ENCODE assay signal across 8 cellular contexts in the genomic region with DNA sequence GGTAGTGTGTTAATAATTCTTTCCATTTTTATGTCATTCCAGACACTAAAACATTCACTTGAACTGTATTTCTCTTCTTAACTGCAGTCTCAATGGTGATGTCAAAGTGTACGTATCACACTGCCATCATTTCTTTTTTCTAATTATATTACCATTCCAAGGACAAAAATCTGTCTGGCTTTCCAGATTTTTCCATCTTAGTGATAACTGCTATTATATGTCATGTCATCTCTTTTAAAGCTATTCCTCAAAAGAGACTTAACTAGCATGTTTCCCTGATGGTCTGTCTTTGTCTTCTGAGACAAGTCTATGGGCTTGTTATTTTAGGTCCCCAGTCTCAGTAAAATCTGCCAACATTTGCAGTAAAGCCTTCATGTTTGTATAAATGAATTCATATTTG.
"Had no signal": no experiment of that assay in that cellular context is flagged by ENCODE, and none has a peak within 500 bp of the region (broad histone marks: within the 10 kb centered on the region; RNA-seq: fewer than 3 reads in every experiment).

No MANE protein-coding gene starts in this region.

- H3K9ac ChIP-seq: GM23248 had no signal

- H3K4me3 ChIP-seq: GM23248, GM23338, HAP-1 had no signal

- H3K36me3 ChIP-seq: HAP-1 had no signal

- DNase-seq: GM23248, GOT3, H7, H9, HCEC 1CT, HFFc6 had no signal

- H3K27ac Mint-ChIP-seq: GM23338, H9, HFFc6 had no signal

- H3K9me3 ChIP-seq: HAP-1 had no signal

- H2AFZ ChIP-seq: GM23248, GM23338 had no signal

- H3K4me3 Mint-ChIP-seq: GM23338, H9, HFFc6 had no signal

- H3K4me2 ChIP-seq: GM23338 had no signal

- H3K27ac ChIP-seq: GM23248 had no signal
